Comparison of ENCODE assay signal across 29 cellular contexts in the genomic region with DNA sequence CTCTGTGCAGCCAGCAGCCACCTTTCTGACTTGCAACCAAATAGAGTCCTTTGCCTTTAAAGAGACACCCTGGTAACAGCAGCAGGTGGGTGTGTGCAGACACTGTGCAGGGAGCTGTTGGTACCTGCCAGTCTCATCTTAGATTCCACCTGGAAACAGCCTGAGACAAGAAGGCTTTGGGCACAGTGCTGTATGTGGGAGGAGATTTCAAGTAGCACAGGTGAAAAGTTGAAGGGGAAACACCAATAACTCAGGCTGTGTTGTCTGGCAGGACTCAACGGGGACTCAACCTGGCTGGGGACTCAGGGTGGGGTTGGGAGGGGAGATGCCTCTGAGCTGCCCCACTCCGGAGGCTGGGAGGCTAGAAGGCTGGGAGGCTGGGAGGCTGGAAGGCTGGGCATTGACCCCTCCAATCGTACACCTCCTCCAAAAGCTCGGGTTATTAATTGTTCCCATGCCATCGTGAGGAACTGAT. TPM values are rescaled to one million over a fixed set of nuclear protein-coding genes. Genes with fewer than 3 reads are reported as not detected.
DNase-seq lines count a peak whose midpoint lies in the region; ATAC-seq and TF ChIP-seq lines count a peak whose summit lies in the region.
"Had no signal": no experiment of that assay in that cellular context is flagged by ENCODE, and none has a peak within 500 bp of the region (broad histone marks: within the 10 kb centered on the region; RNA-seq: fewer than 3 reads in every experiment).

No MANE protein-coding gene starts in this region.

- H3K4me3 ChIP-seq in rectal smooth muscle tissue (ENCODE audit: low read length) (no peak overlapping the region), PC-9 (no peak overlapping the region), mucosa of descending colon (no peak overlapping the region), breast epithelium (no peak overlapping the region)
- no peak overlapping the region for H3K4me3 ChIP-seq in effector memory CD4-positive, alpha-beta T cell (ENCODE audit: insufficient read depth, low read depth, low read length, poor library complexity, severe bottlenecking)
- H3K4me3 ChIP-seq: adrenal gland, dorsolateral prefrontal cortex, neural progenitor cell had no signal

- no peak overlapping the region for H3K9ac ChIP-seq in rectal smooth muscle tissue (ENCODE audit: low read length)
- H3K9ac ChIP-seq: neural progenitor cell had no signal

- H3F3A ChIP-seq in PC-9 (ENCODE audit: insufficient read depth, low read depth): no peaks in the 10 kb centered on the region

- intact Hi-C loops in head of caudate nucleus (cut with DNase I): no loop called here
- intact Hi-C loops in PC-9 (cut with micrococcal nuclease; ENCODE audit: unreplicated experiment): no loop called here
- intact Hi-C loops in mucosa of descending colon (cut with DNase I, micrococcal nuclease): no loop called here
- intact Hi-C loops in breast epithelium (cut with DNase I; ENCODE audit: low total_unique reads): no loop called here

- CTCF ChIA-PET in PC-9 (lab: Charles Lee): no interaction called here

- H3K27ac ChIP-seq in rectal smooth muscle tissue (ENCODE audit: low read depth, low read length) (peak overlapping the region; percentile 55), PC-9 (no peak overlapping the region), breast epithelium (peak overlapping the region in 1 of 2 donors; percentile 25)
- no peak overlapping the region for H3K27ac ChIP-seq in effector memory CD4-positive, alpha-beta T cell (ENCODE audit: insufficient read depth, low read length, poor library complexity, severe bottlenecking)
- H3K27ac ChIP-seq: adrenal gland, neural progenitor cell had no signal

- H3K27me3 ChIP-seq in rectal smooth muscle tissue (ENCODE audit: control insufficient read depth, insufficient read depth, low read length): no peaks in the 10 kb centered on the region
- H3K27me3 ChIP-seq in PC-9 (ENCODE audit: insufficient read depth, low read depth): peaks cover 32% of the 10 kb centered on the region
- H3K27me3 ChIP-seq in breast epithelium: no peaks in the 10 kb centered on the region
- H3K27me3 ChIP-seq in effector memory CD4-positive, alpha-beta T cell (replicated peaks; ENCODE audit: control insufficient read depth, insufficient read depth, low read length, poor library complexity, severe bottlenecking): no peaks in the 10 kb centered on the region
- H3K27me3 ChIP-seq: adrenal gland, dorsolateral prefrontal cortex had no signal

- DNase-seq in activated effector memory CD4-positive, alpha-beta T cell treated with anti-CD3 and anti-CD28 coated beads, Interleukin-2, amount 50 U/mL, for 16 hours: peak; percentile 50
- DNase-seq in activated effector memory CD4-positive, alpha-beta T cell treated with Interleukin-2 at 50 U/mL for 16 hours: no peak
- DNase-seq in head of caudate nucleus (peak in 24 of 42 donors; percentile 13 to 83 (median 46)), PC-9 (no peak), mucosa of descending colon (no peak), breast epithelium (ENCODE audit: low spot score in 2 of 2) (no peak)
- DNase-seq in effector memory CD4-positive, alpha-beta T cell: no peak
- DNase-seq: activated CD4-positive, alpha-beta T cell treated with anti-CD3 and anti-CD28 coated beads, Interleukin-2, amount 50 U/mL, for 48 hours; activated CD4-positive, CD25-positive, alpha-beta regulatory T cell treated with anti-CD3 and anti-CD28 coated beads, Interleukin-2, amount 50 U/mL, for 72 hours; activated naive CD4-positive, alpha-beta T cell treated with anti-CD3 and anti-CD28 coated beads for 36 hours; activated T-cell treated with anti-CD3 and anti-CD28 coated beads, Interleukin-2, amount 50 U/mL, for 72 hours; adrenal gland; CD4-positive, alpha-beta T cell; dorsolateral prefrontal cortex; immature natural killer cell; IMR-90; MV-4-11; NCI-H1436 treated with DMSO at 0.1 percent for 48 hours; NCI-H526; posterior cingulate gyrus; Right ventricle myocardium superior; stimulated activated CD4-positive, alpha-beta T cell treated with anti-CD3 and anti-CD28 coated beads, Interleukin-4, amount 100 ng/mL, for 4 hours; T-helper 17 cell had no signal

- TF ChIP-seq CTCF in PC-9 (conservative IDR thresholded peaks at IDR 0.05): no peak
- no peak for TF ChIP-seq CTCF in mucosa of descending colon (IDR thresholded peaks at IDR 0.05)
- TF ChIP-seq CTCF in breast epithelium (IDR thresholded peaks at IDR 0.05): no peak

- H3K79me2 ChIP-seq in PC-9 (ENCODE audit: low read depth): no peaks in the 10 kb centered on the region

- H3K9me3 ChIP-seq in PC-9 (ENCODE audit: insufficient read depth, low read depth) (no peaks in the 10 kb centered on the region), mucosa of descending colon (no peaks in the 10 kb centered on the region), breast epithelium (no peaks in the 10 kb centered on the region)
- H3K9me3 ChIP-seq in effector memory CD4-positive, alpha-beta T cell (ENCODE audit: control insufficient read depth, low read length): no peaks in the 10 kb centered on the region
- H3K9me3 ChIP-seq: adrenal gland had no signal

- H2AFZ ChIP-seq in PC-9: no peak overlapping the region
- H2AFZ ChIP-seq: neural progenitor cell had no signal

- BruUV-seq in PC-9 (replicated peaks; lab: Mats Ljungman, UMichigan): no TSS peak

- H3K4me1 ChIP-seq in rectal smooth muscle tissue (ENCODE audit: control insufficient read depth, insufficient read depth, low read length) (peaks cover 33% of the 10 kb centered on the region), PC-9 (replicated peaks; ENCODE audit: insufficient read depth) (no peaks in the 10 kb centered on the region), mucosa of descending colon (ENCODE audit: low read depth) (no peaks in the 10 kb centered on the region), breast epithelium (no peaks in the 10 kb centered on the region)
- no peaks in the 10 kb centered on the region for H3K4me1 ChIP-seq in effector memory CD4-positive, alpha-beta T cell (ENCODE audit: control insufficient read depth, insufficient read depth, low read length, poor library complexity, severe bottlenecking)
- H3K4me1 ChIP-seq: adrenal gland had no signal

- H3K4me2 ChIP-seq in PC-9: no peak overlapping the region
- H3K4me2 ChIP-seq: neural progenitor cell had no signal

- ATAC-seq in mucosa of descending colon: no peak
- ATAC-seq: activated T-cell treated with anti-CD3 and anti-CD28 coated beads, Interleukin-2, amount 50 U/mL, for 72 hours; left lobe of liver; T-helper 17 cell had no signal

- H3K36me3 ChIP-seq in rectal smooth muscle tissue (ENCODE audit: control insufficient read depth, insufficient read depth, low read length): no peaks in the 10 kb centered on the region
- no peaks in the 10 kb centered on the region for H3K36me3 ChIP-seq in PC-9 (ENCODE audit: low read depth)
- no peaks in the 10 kb centered on the region for H3K36me3 ChIP-seq in mucosa of descending colon (ENCODE audit: low read depth)
- no peaks in the 10 kb centered on the region for H3K36me3 ChIP-seq in breast epithelium
- no peaks in the 10 kb centered on the region for H3K36me3 ChIP-seq in effector memory CD4-positive, alpha-beta T cell (ENCODE audit: control insufficient read depth, insufficient read depth, low read length)
- H3K36me3 ChIP-seq: adrenal gland, neural progenitor cell had no signal

- H4K20me1 ChIP-seq in PC-9 (ENCODE audit: insufficient read depth): no peaks in the 10 kb centered on the region

- POLR2A ChIA-PET in PC-9 (lab: Charles Lee; ENCODE audit: unreplicated experiment): no interaction called here

- H3K9me2 ChIP-seq in PC-9 (ENCODE audit: insufficient read depth): no peaks in the 10 kb centered on the region

- no peak for TF ChIP-seq POLR2A in breast epithelium (IDR thresholded peaks at IDR 0.05)

RNA-seq across cellular contexts. Expression of a gene that starts 6.7 kb away (rescaled TPM):
- not detected in 2 replicates for total RNA-seq in PC-9 (2021)
- 10 to 100 TPM in 1 of 3 donors, 1 to 10 TPM in 2; 3.1 to 56.1 (median 7.7) TPM for total RNA-seq in mucosa of descending colon
- 10 to 100 TPM in 1 of 3 donors, 1 to 10 TPM in 2; 5.3 to 16.7 (median 7.2) TPM for total RNA-seq in breast epithelium
- total RNA-seq: activated naive CD4-positive, alpha-beta T cell treated with anti-CD3 and anti-CD28 coated beads for 36 hours; activated T-cell treated with anti-CD3 and anti-CD28 coated beads, Interleukin-2, amount 50 U/mL, for 72 hours; CD4-positive, alpha-beta T cell; H4; IMR-90; LHCN-M2; myocyte had no signal

Comparison
In these comparisons a context has a peak if more than half of its experiments do, and no peak if none do; other contexts are left out.
1. DNase-seq: peak in activated effector memory CD4-positive, alpha-beta T cell treated with anti-CD3 and anti-CD28 coated beads, Interleukin-2, amount 50 U/mL, for 16 hours (single experiment) and head of caudate nucleus (24 of 42); none in activated effector memory CD4-positive, alpha-beta T cell treated with Interleukin-2 at 50 U/mL for 16 hours (single experiment), PC-9 (0 of 2), mucosa of descending colon (0 of 3), breast epithelium (0 of 2) and effector memory CD4-positive, alpha-beta T cell (0 of 3).